ENCODE assay signal across 8 cellular contexts in genomic region chr9:19229725-19230355, GRCh38. TPM values are rescaled to one million over a fixed set of nuclear protein-coding genes. Genes with fewer than 3 reads are reported as not detected.
A peak's percentile ranks its signal among the peaks of the same experiment; 100 is the strongest.
DNase-seq lines count a peak whose midpoint lies in the region; ATAC-seq and TF ChIP-seq lines count a peak whose summit lies in the region.

No MANE protein-coding gene starts in this region.

- H3K27ac Mint-ChIP-seq in Caco-2 (ENCODE audit: unreplicated experiment) = no peak overlapping the region

- no peak for TF ChIP-seq CTCF in Caco-2 (IDR thresholded peaks at IDR 0.05; ENCODE audit: insufficient read depth in 1 of 2, low read depth in 1 of 2, low read length in 1 of 2, severe bottlenecking in 1 of 2, unreplicated experiment in 1 of 2)

- DNase-seq in Caco-2 (peak; percentile 81 to 90), NCI-H748 treated with DMSO at 0.1 percent for 48 hours (lab: John Stamatoyannopoulos, UW) (peak; percentile 73), Right ventricle myocardium superior (peak; percentile 66), posterior cingulate gyrus (peak in 9 of 10 donors; percentile 31 to 91 (median 54)), RPMI8226 (no peak)
- DNase-seq in activated T-helper 9 cell treated with anti-CD3 and anti-CD28 coated beads, Interleukin-2, amount 50 U/mL, for 16 hours (ENCODE audit: low read depth) = peak; percentile 61

- no peaks in the 10 kb centered on the region for H3K36me3 ChIP-seq in Caco-2 (ENCODE audit: control insufficient read depth, insufficient read depth, low read length)

- H3K27me3 ChIP-seq in Caco-2 (replicated peaks; ENCODE audit: control insufficient read depth, insufficient read depth, low read length) = no peaks in the 10 kb centered on the region

- H3K9me3 ChIP-seq in Caco-2 = no peaks in the 10 kb centered on the region

- H3K4me1 ChIP-seq in Caco-2 = peaks cover 21% of the 10 kb centered on the region

- CTCF ChIA-PET in Caco-2 (lab: Charles Lee) = interaction anchor here (0.6 to 1.2 kb wide), 6 partner anchors 39 to 235 kb away, joined by 3 to 7 read pairs (median 4); partner anchors contain the start of gene RRAGA

- peak overlapping the region; percentile 85 for H3K4me3 ChIP-seq in Caco-2 (ENCODE audit: low read depth, low read length)

- H3K9me3 Mint-ChIP-seq in Caco-2 (ENCODE audit: unreplicated experiment) = no peaks in the 10 kb centered on the region

- H3K27me3 Mint-ChIP-seq in Caco-2 (ENCODE audit: insufficient read depth, unreplicated experiment) = no peaks in the 10 kb centered on the region

- H3K36me3 Mint-ChIP-seq in Caco-2 (ENCODE audit: insufficient read depth, unreplicated experiment) = peaks cover 6% of the 10 kb centered on the region

- POLR2A ChIA-PET in Caco-2 (lab: Charles Lee) = interaction anchor here (0.6 to 1.5 kb wide), 5 partner anchors 28 to 102 kb away, joined by 3 to 16 read pairs (median 3); no protein-coding TSS in a partner anchor

- intact Hi-C loops in Caco-2 (cut with micrococcal nuclease; ENCODE audit: unreplicated experiment) = loop anchor here (1.0 kb wide), 3 partner anchors 22 to 46 kb away; no protein-coding TSS in a partner anchor
- intact Hi-C loops in Right ventricle myocardium superior (cut with DNase I) = loop anchor here (5.0 kb wide), 1 partner anchor 58 kb away; no protein-coding TSS in a partner anchor
- intact Hi-C loops in posterior cingulate gyrus (cut with DNase I) = loop anchor here (2.0 to 10.0 kb wide), 2 partner anchors 125 to 149 kb away; partner anchors contain the start of gene HAUS6

- peak; percentile 59 for ATAC-seq in GM19397 (IDR thresholded peaks at IDR 0.05; ENCODE audit: unreplicated experiment)
- peak; percentile 46 for ATAC-seq in HG03457 (IDR thresholded peaks at IDR 0.05; ENCODE audit: unreplicated experiment)
- peak; percentile 65 for ATAC-seq in Right ventricle myocardium superior (ENCODE audit: poor library complexity)

- no TSS peak for BruUV-seq in Caco-2 (replicated peaks; lab: Mats Ljungman, UMichigan)

- H3K4me3 Mint-ChIP-seq in Caco-2 (ENCODE audit: unreplicated experiment) = no peak overlapping the region

- no peaks in the 10 kb centered on the region for H3K4me1 Mint-ChIP-seq in Caco-2 (ENCODE audit: low read depth, unreplicated experiment)

RNA-seq across cellular contexts. Expression of gene DENND4C, which starts 0.7 kb away (rescaled TPM):
- total RNA-seq in Caco-2 (2022) (40.1 and 46.9 TPM in 2 replicates), Right ventricle myocardium superior (20.8 TPM)
